Comparison of ENCODE assay signal across 1 cellular context in the genomic region with DNA sequence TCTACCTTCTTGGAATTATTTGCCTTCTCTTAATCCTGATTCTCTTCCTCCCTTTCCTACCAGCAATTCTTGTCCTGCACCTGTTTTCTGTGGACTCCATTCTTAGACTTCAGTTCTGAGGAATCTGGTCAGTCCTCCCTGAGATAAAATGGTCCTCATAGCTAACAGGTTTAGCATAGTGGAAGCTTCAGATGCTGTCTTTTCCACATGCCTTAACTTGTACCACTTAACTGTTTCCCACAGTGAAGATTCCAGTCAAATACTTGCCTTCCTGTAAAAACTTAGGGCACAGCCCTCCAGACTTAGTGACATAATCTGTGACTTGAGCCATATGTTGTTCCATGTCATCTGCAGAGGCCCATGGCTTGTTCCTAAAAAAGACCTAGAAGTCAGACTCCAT.
TF ChIP-seq lines count a peak whose summit lies in the region.

No MANE protein-coding gene starts in this region.

TF ChIP-seq in GM23338, 12 proteins besides CTCF, POLR2A, EP300 and RAD21 (continued from another document):
- no peak for TF ChIP-seq CREB1 (CRISPR knock-in tag; IDR thresholded peaks at IDR 0.05; ENCODE audit: low read depth)
- no peak for TF ChIP-seq EZH2 (IDR thresholded peaks at IDR 0.05; ENCODE audit: low read depth, unreplicated experiment)
